ENCODE assay signal across 16 cellular contexts in genomic region chr9:6893350-6894131, GRCh38.
DNase-seq lines count a peak whose midpoint lies in the region; ATAC-seq and TF ChIP-seq lines count a peak whose summit lies in the region.
"Had no signal": no experiment of that assay in that cellular context is flagged by ENCODE, and none has a peak within 500 bp of the region (broad histone marks: within the 10 kb centered on the region; RNA-seq: fewer than 3 reads in every experiment).

No MANE protein-coding gene starts in this region.

- TF ChIP-seq EP300 in tibial nerve (IDR thresholded peaks at IDR 0.05) (no peak), SK-N-SH (IDR thresholded peaks at IDR 0.05; ENCODE audit: borderline replicate concordance in 1 of 2, low read depth in 1 of 2, low read length in 1 of 2) (no peak)

- H3K4me1 Mint-ChIP-seq in activated CD4-positive, alpha-beta T cell treated with anti-CD3 and anti-CD28 coated beads, Interleukin-2, amount 10 ng/mL, durations not matched to agents 7 days and 5 days, result peaks cover 32% of the 10 kb centered on the region
- H3K4me1 Mint-ChIP-seq in activated CD4-positive, alpha-beta T cell treated with anti-CD3 and anti-CD28 coated beads for 36 hours, result peaks cover 49% of the 10 kb centered on the region
- H3K4me1 Mint-ChIP-seq in stimulated activated naive CD8-positive, alpha-beta T cell treated with anti-CD3 and anti-CD28 coated beads, Interleukin-15, Interleukin-2, amounts not matched to agents 100 ng/mL and 50 ng/mL, for 24 hours (ENCODE audit: low read depth), result peaks cover 54% of the 10 kb centered on the region
- H3K4me1 Mint-ChIP-seq: H9 had no signal

- intact Hi-C loops in activated CD4-positive, alpha-beta T cell treated with anti-CD3 and anti-CD28 coated beads for 36 hours (cut with DNase I, micrococcal nuclease), result loop anchor here in 1 of 2 experiments (1.0 kb wide), 1 partner anchor 9 kb away; no protein-coding TSS in a partner anchor

- no peak for TF ChIP-seq RAD21 in SK-N-SH (IDR thresholded peaks at IDR 0.05; ENCODE audit: low read length)

- H3K27me3 ChIP-seq in tibial nerve, result no peaks in the 10 kb centered on the region
- no peaks in the 10 kb centered on the region for H3K27me3 ChIP-seq in SK-N-SH (ENCODE audit: insufficient read depth)
- H3K27me3 ChIP-seq: cardiac muscle cell, suprapubic skin had no signal

- no peaks in the 10 kb centered on the region for H4K20me1 ChIP-seq in SK-N-SH (ENCODE audit: insufficient read depth)

- H3K4me3 ChIP-seq in tibial nerve (no peak overlapping the region), SK-N-SH (ENCODE audit: low read depth in 2 of 2, low read length in 1 of 2) (no peak overlapping the region)
- H3K4me3 ChIP-seq: cardiac muscle cell, suprapubic skin had no signal

- H2AFZ ChIP-seq in SK-N-SH (ENCODE audit: low read depth), result no peak overlapping the region

- no peak for DNase-seq in activated CD4-positive, alpha-beta T cell treated with anti-CD3 and anti-CD28 coated beads, Interleukin-2, amount 10 ng/mL, durations not matched to agents 7 days and 5 days
- DNase-seq in activated CD4-positive, alpha-beta T cell treated with anti-CD3 and anti-CD28 coated beads for 36 hours, result no peak
- DNase-seq in tibial nerve (ENCODE audit: low spot score in 2 of 2), result no peak
- no peak for DNase-seq in NCI-H226
- DNase-seq in SK-N-SH, result no peak
- DNase-seq: activated CD8-positive, alpha-beta memory T cell treated with anti-CD3 and anti-CD28 coated beads, Interleukin-2, amount 50 U/mL, for 4 hours; H9; islet precursor cell; Karpas-422; NCI-H524 had no signal

- H3K9me3 Mint-ChIP-seq in activated CD4-positive, alpha-beta T cell treated with anti-CD3 and anti-CD28 coated beads, Interleukin-2, amount 10 ng/mL, durations not matched to agents 7 days and 5 days, result no peaks in the 10 kb centered on the region
- H3K9me3 Mint-ChIP-seq in activated CD4-positive, alpha-beta T cell treated with anti-CD3 and anti-CD28 coated beads for 36 hours (ENCODE audit: low read depth), result no peaks in the 10 kb centered on the region
- H3K9me3 Mint-ChIP-seq in stimulated activated naive CD8-positive, alpha-beta T cell treated with anti-CD3 and anti-CD28 coated beads, Interleukin-15, Interleukin-2, amounts not matched to agents 100 ng/mL and 50 ng/mL, for 24 hours, result no peaks in the 10 kb centered on the region
- H3K9me3 Mint-ChIP-seq: H9, neural crest cell had no signal

- TF ChIP-seq POLR2A in tibial nerve (IDR thresholded peaks at IDR 0.05), result no peak

- no peak overlapping the region for H3K4me2 ChIP-seq in SK-N-SH

- CTCF ChIA-PET in activated CD4-positive, alpha-beta T cell treated with anti-CD3 and anti-CD28 coated beads, Interleukin-2, amount 10 ng/mL, durations not matched to agents 7 days and 5 days (lab: Charles Lee), result no interaction called here
- CTCF ChIA-PET in activated CD4-positive, alpha-beta T cell treated with anti-CD3 and anti-CD28 coated beads for 36 hours (lab: Charles Lee), result no interaction called here
- CTCF ChIA-PET in SK-N-SH (lab: Yijun Ruan, JAX), result no interaction called here

- TF ChIP-seq CTCF in tibial nerve (IDR thresholded peaks at IDR 0.05) (no peak), SK-N-SH (IDR thresholded peaks at IDR 0.05) (no peak)

- H3K36me3 ChIP-seq in tibial nerve, result peaks cover 0 to 20% (median 0%) of the 10 kb centered on the region in 3 donors
- H3K36me3 ChIP-seq in SK-N-SH (replicated peaks in 1 of 2; ENCODE audit: control insufficient read depth in 1 of 2, insufficient read depth in 2 of 2, low read length in 1 of 2), result peaks cover 14 to 15% of the 10 kb centered on the region in 2 experiments

- peak overlapping the region; percentile 54 for H3K27ac Mint-ChIP-seq in activated CD4-positive, alpha-beta T cell treated with anti-CD3 and anti-CD28 coated beads, Interleukin-2, amount 10 ng/mL, durations not matched to agents 7 days and 5 days
- no peak overlapping the region for H3K27ac Mint-ChIP-seq in activated CD4-positive, alpha-beta T cell treated with anti-CD3 and anti-CD28 coated beads for 36 hours
- H3K27ac Mint-ChIP-seq in stimulated activated naive CD8-positive, alpha-beta T cell treated with anti-CD3 and anti-CD28 coated beads, Interleukin-15, Interleukin-2, amounts not matched to agents 100 ng/mL and 50 ng/mL, for 24 hours, result peak overlapping the region; percentile 78
- H3K27ac Mint-ChIP-seq: H9 had no signal

- no peaks in the 10 kb centered on the region for H3F3A ChIP-seq in SK-N-SH (replicated peaks; ENCODE audit: insufficient read depth)

- ATAC-seq in activated CD4-positive, alpha-beta T cell treated with anti-CD3 and anti-CD28 coated beads for 36 hours, result no peak
- ATAC-seq in HG02642 (IDR thresholded peaks at IDR 0.05; ENCODE audit: poor library complexity, unreplicated experiment), result peak; percentile 19
- peak; percentile 27 for ATAC-seq in HG03457 (IDR thresholded peaks at IDR 0.05; ENCODE audit: unreplicated experiment)

- peak overlapping the region; percentile 41 for H3K4me3 Mint-ChIP-seq in activated CD4-positive, alpha-beta T cell treated with anti-CD3 and anti-CD28 coated beads, Interleukin-2, amount 10 ng/mL, durations not matched to agents 7 days and 5 days
- H3K4me3 Mint-ChIP-seq in activated CD4-positive, alpha-beta T cell treated with anti-CD3 and anti-CD28 coated beads for 36 hours, result no peak overlapping the region
- H3K4me3 Mint-ChIP-seq in stimulated activated naive CD8-positive, alpha-beta T cell treated with anti-CD3 and anti-CD28 coated beads, Interleukin-15, Interleukin-2, amounts not matched to agents 100 ng/mL and 50 ng/mL, for 24 hours, result no peak overlapping the region
- H3K4me3 Mint-ChIP-seq: H9, neural crest cell had no signal

- no peaks in the 10 kb centered on the region for H3K9me2 ChIP-seq in SK-N-SH

- no peaks in the 10 kb centered on the region for H3K79me2 ChIP-seq in SK-N-SH (ENCODE audit: insufficient read depth)

- H3K27ac ChIP-seq in tibial nerve, result no peak overlapping the region
- H3K27ac ChIP-seq in SK-N-SH (ENCODE audit: low read depth in 2 of 2, low read length in 1 of 2), result no peak overlapping the region
- H3K27ac ChIP-seq: cardiac muscle cell, suprapubic skin had no signal

- 88 to 95% methylated on average over 6 of the region's 6 CpGs for WGBS in tibial nerve, 2 donors
- WGBS in SK-N-SH (ENCODE audit: low lambda C conversion rate), result 86% methylated on average over 6 of the region's 6 CpGs

- POLR2A ChIA-PET in activated CD4-positive, alpha-beta T cell treated with anti-CD3 and anti-CD28 coated beads, Interleukin-2, amount 10 ng/mL, durations not matched to agents 7 days and 5 days (lab: Charles Lee), result no interaction called here
- POLR2A ChIA-PET in activated CD4-positive, alpha-beta T cell treated with anti-CD3 and anti-CD28 coated beads for 36 hours (lab: Charles Lee), result no interaction called here
- POLR2A ChIA-PET in SK-N-SH (lab: Yijun Ruan, JAX), result no interaction called here

- peaks cover 57% of the 10 kb centered on the region for H3K36me3 Mint-ChIP-seq in activated CD4-positive, alpha-beta T cell treated with anti-CD3 and anti-CD28 coated beads, Interleukin-2, amount 10 ng/mL, durations not matched to agents 7 days and 5 days (ENCODE audit: low read depth)
- H3K36me3 Mint-ChIP-seq in activated CD4-positive, alpha-beta T cell treated with anti-CD3 and anti-CD28 coated beads for 36 hours (ENCODE audit: low read depth), result peaks cover 34% of the 10 kb centered on the region
- peaks cover 51% of the 10 kb centered on the region for H3K36me3 Mint-ChIP-seq in stimulated activated naive CD8-positive, alpha-beta T cell treated with anti-CD3 and anti-CD28 coated beads, Interleukin-15, Interleukin-2, amounts not matched to agents 100 ng/mL and 50 ng/mL, for 24 hours (ENCODE audit: low read depth)

- H3K4me1 ChIP-seq in tibial nerve (peaks cover 0 to 20% (median 4%) of the 10 kb centered on the region in 4 donors), SK-N-SH (ENCODE audit: control insufficient read depth in 1 of 2, insufficient read depth in 2 of 2, low read depth in 1 of 2, low read length in 1 of 2) (no peaks in the 10 kb centered on the region)
- H3K4me1 ChIP-seq: suprapubic skin had no signal

- no peak overlapping the region for H3K9ac ChIP-seq in SK-N-SH

- H3K27me3 Mint-ChIP-seq in activated CD4-positive, alpha-beta T cell treated with anti-CD3 and anti-CD28 coated beads, Interleukin-2, amount 10 ng/mL, durations not matched to agents 7 days and 5 days, result no peaks in the 10 kb centered on the region
- no peaks in the 10 kb centered on the region for H3K27me3 Mint-ChIP-seq in activated CD4-positive, alpha-beta T cell treated with anti-CD3 and anti-CD28 coated beads for 36 hours
- no peaks in the 10 kb centered on the region for H3K27me3 Mint-ChIP-seq in stimulated activated naive CD8-positive, alpha-beta T cell treated with anti-CD3 and anti-CD28 coated beads, Interleukin-15, Interleukin-2, amounts not matched to agents 100 ng/mL and 50 ng/mL, for 24 hours

- H3K9me3 ChIP-seq in tibial nerve, result no peaks in the 10 kb centered on the region
- H3K9me3 ChIP-seq in SK-N-SH, result no peaks in the 10 kb centered on the region
- H3K9me3 ChIP-seq: suprapubic skin had no signal

TF ChIP-seq in SK-N-SH, 30 proteins besides CTCF, POLR2A, EP300 and RAD21:
- TF ChIP-seq ELF1 (IDR thresholded peaks at IDR 0.05) (no peak), USF2 (IDR thresholded peaks at IDR 0.05; ENCODE audit: borderline replicate concordance, low read depth, low read length) (no peak)
